In genomic region chr1:230170610-230171009, GRCh38 we compare ENCODE assay signal across 1 cellular context.
TF ChIP-seq lines count a peak whose summit lies in the region.

No MANE protein-coding gene starts in this region.

TF ChIP-seq in HEK293, 187 proteins besides CTCF, POLR2A, EP300 and RAD21 (continued from another document):
- no peak for TF ChIP-seq ZNF704 (tag by site-specific recombination; IDR thresholded peaks at IDR 0.05)
- no peak for TF ChIP-seq ZNF311 (tag by site-specific recombination; IDR thresholded peaks at IDR 0.05; ENCODE audit: borderline replicate concordance)
- no peak for TF ChIP-seq ZNF692 (tag by site-specific recombination; IDR thresholded peaks at IDR 0.05)
- no peak for TF ChIP-seq OSR2 (tag by site-specific recombination; IDR thresholded peaks at IDR 0.05)
- no peak for TF ChIP-seq ZNF544 (tag by site-specific recombination; IDR thresholded peaks at IDR 0.05)
- peak; percentile 67; the same call in 1 of the 2 replicates for TF ChIP-seq GLIS1 (tag by site-specific recombination; IDR thresholded peaks at IDR 0.05)
- TF ChIP-seq ZNF133 (tag by site-specific recombination; IDR thresholded peaks at IDR 0.05), result no peak
- no peak for TF ChIP-seq ZSCAN16 (tag by site-specific recombination; IDR thresholded peaks at IDR 0.05)
- TF ChIP-seq ZNF23 (tag by site-specific recombination; IDR thresholded peaks at IDR 0.05; ENCODE audit: borderline replicate concordance), result no peak
- TF ChIP-seq ZNF670 (tag by site-specific recombination; IDR thresholded peaks at IDR 0.05; ENCODE audit: low read depth), result no peak
